In genomic region chr14:94395900-94396574, GRCh38 we compare ENCODE assay signal across 1 cellular context.
TF ChIP-seq lines count a peak whose summit lies in the region.

No MANE protein-coding gene starts in this region.

TF ChIP-seq in HepG2, 621 proteins besides CTCF, POLR2A, EP300 and RAD21 (continued from another document and continues in another):
- no peak for TF ChIP-seq RORA (CRISPR knock-in tag; IDR thresholded peaks at IDR 0.05)
- peak; percentile 16; the same call in 1 of the 2 replicates for TF ChIP-seq SPEN (CRISPR knock-in tag; IDR thresholded peaks at IDR 0.05; ENCODE audit: low read depth)
- TF ChIP-seq ASH2L (IDR thresholded peaks at IDR 0.05; ENCODE audit: insufficient read length, low read depth, low read length): peak; percentile 75
- peak; percentile 85 for TF ChIP-seq ATF2 (CRISPR knock-in tag; IDR thresholded peaks at IDR 0.05)
- TF ChIP-seq ZNF318 (CRISPR knock-in tag; IDR thresholded peaks at IDR 0.05): 0 out of 2 replicates have a peak, but pooled peaks have one; percentile 75
- no peak for TF ChIP-seq BCL3 (CRISPR knock-in tag; IDR thresholded peaks at IDR 0.05)
- no peak for TF ChIP-seq TBP (CRISPR knock-in tag; IDR thresholded peaks at IDR 0.05)
- no peak; the same call in 1 of the 2 replicates for TF ChIP-seq ZBTB43 (CRISPR knock-in tag; conservative IDR thresholded peaks at IDR 0.05)
- no peak for TF ChIP-seq FOSL1 (CRISPR knock-in tag; IDR thresholded peaks at IDR 0.05; ENCODE audit: borderline replicate concordance)
- no peak for TF ChIP-seq TEF (CRISPR knock-in tag; IDR thresholded peaks at IDR 0.05)
- TF ChIP-seq RFXAP (CRISPR knock-in tag; IDR thresholded peaks at IDR 0.05; ENCODE audit: borderline replicate concordance): peak; percentile 71; the same call in 1 of the 2 replicates
- no peak for TF ChIP-seq JARID2 (CRISPR knock-in tag; IDR thresholded peaks at IDR 0.05; ENCODE audit: insufficient replicate concordance)
- peak; percentile 58; the same call in 1 of the 2 replicates for TF ChIP-seq DNMT3B (CRISPR knock-in tag; conservative IDR thresholded peaks at IDR 0.05)
- peak; percentile 83 for TF ChIP-seq XRCC5 (optimal IDR thresholded peaks at IDR 0.05; ENCODE audit: low read length)
- TF ChIP-seq ZNF550 (CRISPR knock-in tag; IDR thresholded peaks at IDR 0.05; ENCODE audit: borderline replicate concordance): no peak
- peak; percentile 97 for TF ChIP-seq FOXA3 (CRISPR knock-in tag; IDR thresholded peaks at IDR 0.05)
- TF ChIP-seq ZNF510 (CRISPR knock-in tag; IDR thresholded peaks at IDR 0.05; ENCODE audit: low read depth): no peak
- peak; percentile 64 for TF ChIP-seq NFKBIZ (CRISPR knock-in tag; IDR thresholded peaks at IDR 0.05)
- no peak for TF ChIP-seq ZNF30 (CRISPR knock-in tag; IDR thresholded peaks at IDR 0.05)
- no peak for TF ChIP-seq ZNF552 (CRISPR knock-in tag; IDR thresholded peaks at IDR 0.05; ENCODE audit: borderline replicate concordance)
- no peak for TF ChIP-seq ZNF850 (CRISPR knock-in tag; conservative IDR thresholded peaks at IDR 0.05)
- TF ChIP-seq ZNF614 (CRISPR knock-in tag; IDR thresholded peaks at IDR 0.05; ENCODE audit: borderline replicate concordance): peak; percentile 87
- no peak for TF ChIP-seq CSRNP2 (CRISPR knock-in tag; conservative IDR thresholded peaks at IDR 0.05; ENCODE audit: low read depth)
- no peak for TF ChIP-seq ZNF34 (CRISPR knock-in tag; IDR thresholded peaks at IDR 0.05; ENCODE audit: borderline replicate concordance)
- TF ChIP-seq ZNF326 (CRISPR knock-in tag; IDR thresholded peaks at IDR 0.05; ENCODE audit: borderline replicate concordance): no peak
- no peak for TF ChIP-seq CENPX (CRISPR knock-in tag; IDR thresholded peaks at IDR 0.05)
- TF ChIP-seq E2F5 (CRISPR knock-in tag; conservative IDR thresholded peaks at IDR 0.05): no peak
- TF ChIP-seq MED1 (CRISPR knock-in tag; IDR thresholded peaks at IDR 0.05): peak; percentile 98
- peak; percentile 86; the same call in 1 of the 2 replicates for TF ChIP-seq HIC2 (CRISPR knock-in tag; IDR thresholded peaks at IDR 0.05; ENCODE audit: low read depth)
- peak; percentile 89 for TF ChIP-seq HOXA3 (CRISPR knock-in tag; IDR thresholded peaks at IDR 0.05)
- no peak for TF ChIP-seq SATB2 (CRISPR knock-in tag; IDR thresholded peaks at IDR 0.05)
- peak; percentile 97 for TF ChIP-seq SOX5 (CRISPR knock-in tag; IDR thresholded peaks at IDR 0.05; ENCODE audit: borderline replicate concordance)
- no peak for TF ChIP-seq ZNF7 (CRISPR knock-in tag; IDR thresholded peaks at IDR 0.05)
- TF ChIP-seq ZNF639 (CRISPR knock-in tag; conservative IDR thresholded peaks at IDR 0.05): 0 out of 2 replicates have a peak, but pooled peaks have one; percentile 73
- TF ChIP-seq ZNF577 (CRISPR knock-in tag; IDR thresholded peaks at IDR 0.05; ENCODE audit: borderline replicate concordance, low read depth): no peak
- no peak for TF ChIP-seq ZNF530 (CRISPR knock-in tag; IDR thresholded peaks at IDR 0.05; ENCODE audit: low read depth)
- no peak for TF ChIP-seq KLF15 (CRISPR knock-in tag; IDR thresholded peaks at IDR 0.05; ENCODE audit: borderline replicate concordance)
- TF ChIP-seq ZNF747 (CRISPR knock-in tag; IDR thresholded peaks at IDR 0.05; ENCODE audit: borderline replicate concordance): peak; percentile 73; the same call in 1 of the 2 replicates
- no peak for TF ChIP-seq DBP (CRISPR knock-in tag; IDR thresholded peaks at IDR 0.05; ENCODE audit: not compliant biosample characterization)
